ENCODE assay signal across 26 cellular contexts in the genomic region with DNA sequence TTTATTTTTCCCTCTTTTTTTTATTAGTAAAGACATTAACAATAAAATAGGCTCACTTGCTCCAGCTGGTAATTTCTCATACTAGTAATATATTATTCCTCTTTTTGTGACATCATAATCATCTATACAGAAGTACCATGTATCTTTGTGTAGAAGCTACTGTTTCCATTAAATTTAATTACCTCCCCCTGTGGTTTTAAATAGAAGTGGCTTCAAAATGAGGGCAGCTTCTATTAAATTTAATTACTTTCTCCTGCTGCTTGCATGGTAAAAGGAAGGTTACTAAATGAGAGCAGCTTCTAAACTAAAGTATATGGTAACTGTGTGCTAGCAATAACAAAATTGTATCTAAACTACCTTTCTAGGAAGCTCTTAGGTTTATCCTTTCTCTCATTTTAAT.
DNase-seq lines count a peak whose midpoint lies in the region; ATAC-seq and TF ChIP-seq lines count a peak whose summit lies in the region.
"Had no signal": no experiment of that assay in that cellular context is flagged by ENCODE, and none has a peak within 500 bp of the region (broad histone marks: within the 10 kb centered on the region; RNA-seq: fewer than 3 reads in every experiment).

No MANE protein-coding gene starts in this region.

- H3K27me3 ChIP-seq in A673 (replicated peaks; ENCODE audit: insufficient read depth, low read depth, low read length, poor library complexity) (no peaks in the 10 kb centered on the region), ascending aorta (no peaks in the 10 kb centered on the region)
- H3K27me3 ChIP-seq: BLaER1 treated with 17β-estradiol and CSF1 and Interleukin-3, amounts not matched to agents 10 nM and 100 nM; body of pancreas; dorsolateral prefrontal cortex; testis had no signal

- H3K27ac ChIP-seq in A673 (ENCODE audit: low read depth, low read length, poor library complexity, severe bottlenecking), result no peak overlapping the region
- no peak overlapping the region for H3K27ac ChIP-seq in ascending aorta
- H3K27ac ChIP-seq: BLaER1 treated with 17β-estradiol and CSF1 and Interleukin-3, amounts not matched to agents 10 nM and 100 nM; body of pancreas; PC-9; testis had no signal

- peaks cover 31% of the 10 kb centered on the region for H3K4me1 ChIP-seq in A673 (ENCODE audit: insufficient read depth, low read length, poor library complexity, severe bottlenecking)
- no peaks in the 10 kb centered on the region for H3K4me1 ChIP-seq in ascending aorta
- H3K4me1 ChIP-seq: body of pancreas, testis had no signal

- H3K4me3 ChIP-seq in A673 (ENCODE audit: low read depth, low read length, poor library complexity, severe bottlenecking), result no peak overlapping the region
- H3K4me3 ChIP-seq in ascending aorta, result no peak overlapping the region
- H3K4me3 ChIP-seq: BLaER1 treated with 17β-estradiol and CSF1 and Interleukin-3, amounts not matched to agents 10 nM and 100 nM; body of pancreas; dorsolateral prefrontal cortex; GM23338; PC-9; testis had no signal

- CTCF ChIA-PET in A673 (lab: Charles Lee), result no interaction called here

- intact Hi-C loops in A673 (cut with micrococcal nuclease; ENCODE audit: unreplicated experiment) (loop anchor here (10.0 kb wide), 3 partner anchors 632 to 1592 kb away; no protein-coding TSS in a partner anchor), ascending aorta (cut with DNase I) (no loop called here)

- no TSS peak for BruUV-seq in A673 (replicated peaks; lab: Mats Ljungman, UMichigan)

- no peak for TF ChIP-seq CTCF in A673 (conservative IDR thresholded peaks at IDR 0.05; ENCODE audit: low read depth, low read length)
- no peak for TF ChIP-seq CTCF in ascending aorta (IDR thresholded peaks at IDR 0.05)

- H3K9me3 ChIP-seq in A673 (ENCODE audit: low read depth, low read length, poor library complexity, severe bottlenecking) (no peaks in the 10 kb centered on the region), ascending aorta (no peaks in the 10 kb centered on the region)
- H3K9me3 ChIP-seq: BLaER1 treated with 17β-estradiol and CSF1 and Interleukin-3, amounts not matched to agents 10 nM and 100 nM; body of pancreas; testis had no signal

- DNase-seq in A673 (ENCODE audit: low spot score) (peak; percentile 91), EH (ENCODE audit: low read depth) (peak; percentile 6), NCI-H146 treated with DMSO at 0.1 percent for 48 hours (lab: John Stamatoyannopoulos, UW; ENCODE audit: unreplicated experiment) (peak; percentile 65), NCI-H774 (lab: John Stamatoyannopoulos, UW) (peak; percentile 21), foreskin melanocyte (no peak), ascending aorta (ENCODE audit: low spot score in 2 of 2) (no peak), C1 segment of cervical spinal cord (lab: John Stamatoyannopoulos, UW) (no peak)
- DNase-seq: activated CD4-positive, CD25-positive, alpha-beta regulatory T cell treated with anti-CD3 and anti-CD28 coated beads, Interleukin-2, amount 50 U/mL, for 72 hours; activated CD8-positive, alpha-beta T cell treated with anti-CD3 and anti-CD28 coated beads for 36 hours; activated effector memory CD4-positive, alpha-beta T cell treated with anti-CD3 and anti-CD28 coated beads, Interleukin-2, amount 50 U/mL, for 16 hours; activated naive CD8-positive, alpha-beta T cell treated with anti-CD3 and anti-CD28 coated beads, Interleukin-2, amount 50 U/mL, for 24 hours; body of pancreas; cerebellar nuclear complex; dorsolateral prefrontal cortex; kidney glomerular epithelial cell; NCI-H2029; NCI-H526 treated with DMSO at 0.1 percent for 48 hours; PC-9; SHP77; stimulated activated CD4-positive, alpha-beta T cell treated with anti-CD3 and anti-CD28 coated beads, Interleukin-4, amount 100 ng/mL, for 4 hours; stimulated activated naive CD4-positive, alpha-beta T cell; testis had no signal

- H3K36me3 ChIP-seq in A673 (ENCODE audit: insufficient read depth, low read length, poor library complexity, severe bottlenecking), result no peaks in the 10 kb centered on the region
- H3K36me3 ChIP-seq in ascending aorta, result no peaks in the 10 kb centered on the region

- no peak for ATAC-seq in HG02870 (IDR thresholded peaks at IDR 0.05; ENCODE audit: unreplicated experiment)
- ATAC-seq: activated CD8-positive, alpha-beta T cell treated with anti-CD3 and anti-CD28 coated beads for 36 hours; activated naive CD8-positive, alpha-beta T cell treated with anti-CD3 and anti-CD28 coated beads, Interleukin-2, amount 50 U/mL, for 24 hours; body of pancreas; GM23338; sciatic nerve had no signal

- POLR2A ChIA-PET in A673 (lab: Charles Lee; ENCODE audit: low non-redundant PET), result no interaction called here

Comparison
In these comparisons a context has a peak if more than half of its experiments do, and no peak if none do; other contexts are left out.
1. DNase-seq: peak in A673 (single experiment), EH (single experiment), NCI-H146 treated with DMSO at 0.1 percent for 48 hours (single experiment) and NCI-H774 (single experiment); none in foreskin melanocyte (single experiment), ascending aorta (0 of 2) and C1 segment of cervical spinal cord (0 of 14).